27 cellular contexts compared by ENCODE assay signal in genomic region chr11:44791546-44791945, GRCh38.
"Had no signal": no experiment of that assay in that cellular context is flagged by ENCODE, and none has a peak within 500 bp of the region (broad histone marks: within the 10 kb centered on the region; RNA-seq: fewer than 3 reads in every experiment).

No MANE protein-coding gene starts in this region.

- H3K4me1 ChIP-seq: ascending aorta, foreskin keratinocyte, gastrocnemius medialis had no signal

- H3K27me3 ChIP-seq: ascending aorta, esophagus muscularis mucosa, gastrocnemius medialis had no signal

- H3K9me3 ChIP-seq: ascending aorta, esophagus muscularis mucosa, gastrocnemius medialis had no signal

- H3K4me3 ChIP-seq: ascending aorta, esophagus muscularis mucosa, gastrocnemius medialis had no signal

- H3K27ac ChIP-seq: ascending aorta, brain microvascular endothelial cell, foreskin keratinocyte, gastrocnemius medialis had no signal

- H3K36me3 ChIP-seq: ascending aorta, brain microvascular endothelial cell, esophagus muscularis mucosa, gastrocnemius medialis had no signal

- FAIRE-seq: bronchial epithelial cell, colon had no signal

- DNase-seq: activated CD4-positive, alpha-beta memory T cell treated with anti-CD3 and anti-CD28 coated beads for 36 hours; activated CD4-positive, alpha-beta T cell treated with anti-CD3 and anti-CD28 coated beads for 36 hours; activated CD4-positive, alpha-beta T cell treated with anti-CD3 and anti-CD28 coated beads, Interleukin-2, amount 10 ng/mL, durations not matched to agents 24 days and 14 days; activated CD4-positive, CD25-positive, alpha-beta regulatory T cell; activated CD4-positive, CD25-positive, alpha-beta regulatory T cell treated with anti-CD3 and anti-CD28 coated beads, Interleukin-2, amount 50 U/mL, for 72 hours; activated CD8-positive, alpha-beta memory T cell treated with anti-CD3 and anti-CD28 coated beads, Interleukin-2, amount 10 ng/mL, durations not matched to agents 7 days and 5 days; activated CD8-positive, alpha-beta memory T cell treated with anti-CD3 and anti-CD28 coated beads, Interleukin-2, amount 50 U/mL, for 4 hours; activated CD8-positive, alpha-beta T cell treated with anti-CD3 and anti-CD28 coated beads, Interleukin-2, amount 10 ng/mL, durations not matched to agents 7 days and 5 days; activated effector memory CD4-positive, alpha-beta T cell treated with anti-CD3 and anti-CD28 coated beads, Interleukin-2, amount 50 U/mL, for 16 hours; activated naive CD4-positive, alpha-beta T cell treated with anti-CD3 and anti-CD28 coated beads for 36 hours; activated naive CD8-positive, alpha-beta T cell treated with anti-CD3 and anti-CD28 coated beads for 36 hours; activated naive CD8-positive, alpha-beta T cell treated with anti-CD3 and anti-CD28 coated beads, Interleukin-2, amount 50 U/mL, for 24 hours; activated T-cell treated with anti-CD3 and anti-CD28 coated beads, Interleukin-2, amount 50 U/mL, for 1 hour; activated T-cell treated with anti-CD3 and anti-CD28 coated beads, Interleukin-2, amount 50 U/mL, for 48 hours; brain microvascular endothelial cell; cortex of kidney; dermis blood vessel endothelial cell; effector CD4-positive, alpha-beta T cell; effector memory CD8-positive, alpha-beta T cell; erythroblast; foreskin keratinocyte; gastrocnemius medialis; T-helper 2 cell had no signal
